In genomic region chr5:58491216-58491892, GRCh38 we compare ENCODE assay signal across 11 cellular contexts. TPM values are rescaled to one million over a fixed set of nuclear protein-coding genes. Genes with fewer than 3 reads are reported as not detected.
A peak's percentile ranks its signal among the peaks of the same experiment; 100 is the strongest.
DNase-seq lines count a peak whose midpoint lies in the region; ATAC-seq, FAIRE-seq and TF ChIP-seq lines count a peak whose summit lies in the region.
"Had no signal": no experiment of that assay in that cellular context is flagged by ENCODE, and none has a peak within 500 bp of the region (broad histone marks: within the 10 kb centered on the region; RNA-seq: fewer than 3 reads in every experiment).

Gene GAPT (plus strand): TSS chr5:58491435. CDS start chr5:58494537, 3,102 bp downstream.

- no peaks in the 10 kb centered on the region for H4K20me1 ChIP-seq in OCI-LY7 (ENCODE audit: insufficient read depth, low read length)

- H3K4me2 ChIP-seq in OCI-LY7 (ENCODE audit: low read length), result peak within 1 kb of the TSS; percentile 78

- H3K79me2 ChIP-seq in OCI-LY7 (ENCODE audit: insufficient read depth, low read depth, low read length), result peaks cover 16% of the 10 kb centered on the region; the same call in 1 of the 2 replicates

- WGBS in pancreas, 2 donors, result 74 to 82% methylated on average over 6 of the region's 6 CpGs

- peak; percentile 72 for ATAC-seq in GM19328 (IDR thresholded peaks at IDR 0.05; ENCODE audit: unreplicated experiment)
- peak; percentile 82 for ATAC-seq in HG03039 (IDR thresholded peaks at IDR 0.05; ENCODE audit: unreplicated experiment)
- peak in 2 of 4 donors; percentile 29 to 58 for ATAC-seq in pancreas

- DNase-seq in OCI-LY7 (ENCODE audit: low spot score), result peak; percentile 85
- DNase-seq in pancreas, result no peak
- no peak for DNase-seq in RCC 7860 (ENCODE audit: low spot score)
- DNase-seq in frontal cortex (ENCODE audit: low spot score in 2 of 2), result no peak
- DNase-seq in kidney, result no peak
- DNase-seq in SHP77 treated with DMSO at 0.1 percent for 48 hours (lab: John Stamatoyannopoulos, UW), result no peak
- DNase-seq: activated CD4-positive, alpha-beta T cell treated with anti-CD3 and anti-CD28 coated beads, Interleukin-2, amount 10 ng/mL, durations not matched to agents 24 days and 14 days; colonic mucosa; NCI-H1105 treated with DMSO at 0.1 percent for 48 hours had no signal

- H3K4me1 ChIP-seq in OCI-LY7 (ENCODE audit: insufficient read depth, low read length, poor library complexity, severe bottlenecking) (peaks cover 36% of the 10 kb centered on the region), pancreas (no peaks in the 10 kb centered on the region), kidney (ENCODE audit: control insufficient read depth in 1 of 2, insufficient read depth in 1 of 2, low read depth in 1 of 2, low read length in 2 of 2) (no peaks in the 10 kb centered on the region)
- H3K4me1 ChIP-seq: colonic mucosa had no signal

- H3K4me3 ChIP-seq in OCI-LY7 (ENCODE audit: low read depth, low read length, poor library complexity, severe bottlenecking) (peak within 1 kb of the TSS; percentile 73), pancreas (no peak within 1 kb of the TSS), kidney (ENCODE audit: low read length in 2 of 2) (no peak within 1 kb of the TSS)
- H3K4me3 ChIP-seq: colonic mucosa had no signal

- H3K9me3 ChIP-seq in OCI-LY7 (ENCODE audit: low read length), result no peaks in the 10 kb centered on the region; the same call in 1 of the 2 replicates
- no peaks in the 10 kb centered on the region for H3K9me3 ChIP-seq in pancreas
- H3K9me3 ChIP-seq in kidney (ENCODE audit: control insufficient read depth in 1 of 2, low read length in 2 of 2), result no peaks in the 10 kb centered on the region
- H3K9me3 ChIP-seq: colonic mucosa had no signal

- POLR2A ChIA-PET in OCI-LY7 (lab: Charles Lee), result interaction anchor here (0.7 to 1.4 kb wide), 2 partner anchors 12 to 1396 kb away, joined by 3 to 4 read pairs; no protein-coding TSS in a partner anchor

- H3K27ac ChIP-seq in OCI-LY7 (ENCODE audit: low read depth, low read length, poor library complexity, severe bottlenecking) (peak within 1 kb of the TSS; percentile 79), pancreas (no peak within 1 kb of the TSS), kidney (ENCODE audit: low read depth in 2 of 2, low read length in 2 of 2) (no peak within 1 kb of the TSS)
- H3K27ac ChIP-seq: colonic mucosa had no signal

- intact Hi-C loops in OCI-LY7 (cut with micrococcal nuclease; ENCODE audit: unreplicated experiment), result loop anchor here (2.0 kb wide), 1 partner anchor 15 kb away; no protein-coding TSS in a partner anchor
- intact Hi-C loops in pancreas (cut with DNase I), result loop anchor here in 1 of 3 donors (10.0 kb wide), 2 partner anchors 323 to 353 kb away; no protein-coding TSS in a partner anchor
- intact Hi-C loops in kidney (cut with DNase I), result no loop called here

- H2AFZ ChIP-seq in OCI-LY7 (ENCODE audit: low read length), result peak within 1 kb of the TSS; percentile 96

- no peaks in the 10 kb centered on the region for H3K9me2 ChIP-seq in OCI-LY7 (ENCODE audit: insufficient read depth, low read length)

- FAIRE-seq in pancreas (lab: Jason Lieb, UNC) (peak; percentile 5), RCC 7860 (lab: Jason Lieb, UNC) (no peak), frontal cortex (lab: Jason Lieb, UNC) (no peak), kidney (lab: Jason Lieb, UNC) (no peak)

- H3K9ac ChIP-seq in kidney (ENCODE audit: low read length in 2 of 2), result no peak within 1 kb of the TSS

- CTCF ChIA-PET in OCI-LY7 (lab: Charles Lee; ENCODE audit: unreplicated experiment), result no interaction called here

- peaks cover 28% of the 10 kb centered on the region for H3K36me3 ChIP-seq in OCI-LY7 (ENCODE audit: insufficient read depth, low read length)
- H3K36me3 ChIP-seq in pancreas, result no peaks in the 10 kb centered on the region
- H3K36me3 ChIP-seq in kidney (ENCODE audit: control insufficient read depth in 1 of 2, insufficient read depth in 2 of 2, low read length in 2 of 2), result no peaks in the 10 kb centered on the region
- H3K36me3 ChIP-seq: colonic mucosa had no signal

- BruUV-seq in OCI-LY7 (replicated peaks; lab: Mats Ljungman, UMichigan), result TSS peak; percentile 78

- TF ChIP-seq CTCF in OCI-LY7 (conservative IDR thresholded peaks at IDR 0.05; ENCODE audit: low read length), result no peak
- TF ChIP-seq CTCF in pancreas (IDR thresholded peaks at IDR 0.05), result no peak
- TF ChIP-seq CTCF in kidney (IDR thresholded peaks at IDR 0.05; ENCODE audit: borderline replicate concordance, extremely low read depth, insufficient read depth), result no peak

- H3K27me3 ChIP-seq in pancreas, result no peaks in the 10 kb centered on the region
- H3K27me3 ChIP-seq: colonic mucosa had no signal

RNA-seq across cellular contexts. Expression of gene GAPT, which starts in this region (rescaled TPM):
- 15.1 and 16.6 TPM in 2 replicates for total RNA-seq in OCI-LY7 (2014; rRNA removed; shearing (Covaris generic))
- total RNA-seq in OCI-LY7 (2022) (9.0 and 11.2 TPM in 2 replicates), pancreas (1 to 10 TPM in 3 of 6 donors, under 1 TPM in 1, not detected in 2; 0.16 to 3.2 (median 1.3) TPM), frontal cortex (not detected), kidney (3.9 TPM)
- polyA plus RNA-seq in pancreas (under 1 TPM; 0.28 to 0.38 TPM), kidney (ENCODE audit: insufficient read depth, low read depth, low replicate concordance) (0.32 TPM)
- total RNA-seq: activated CD4-positive, alpha-beta T cell treated with anti-CD3 and anti-CD28 coated beads, Interleukin-2, amount 10 ng/mL, durations not matched to agents 24 days and 14 days had no signal
